In genomic region chr15:41689083-41689482, GRCh38 we compare ENCODE assay signal across 17 cellular contexts. TPM values are rescaled to one million over a fixed set of nuclear protein-coding genes. Genes with fewer than 3 reads are reported as not detected.
DNase-seq lines count a peak whose midpoint lies in the region; ATAC-seq and TF ChIP-seq lines count a peak whose summit lies in the region.
"Had no signal": no experiment of that assay in that cellular context is flagged by ENCODE, and none has a peak within 500 bp of the region (broad histone marks: within the 10 kb centered on the region; RNA-seq: fewer than 3 reads in every experiment).

No MANE protein-coding gene starts in this region.

- H3K4me3 ChIP-seq in mammary epithelial cell (replicated peaks in 1 of 3; ENCODE audit: insufficient read depth in 1 of 3, low read depth in 2 of 3, low read length in 3 of 3) (no peak overlapping the region), Panc1 (ENCODE audit: low read depth in 2 of 2, low read length in 2 of 2) (no peak overlapping the region), endodermal cell (ENCODE audit: low read length) (no peak overlapping the region)
- H3K4me3 ChIP-seq: SK-N-MC had no signal

- H3K4me3 Mint-ChIP-seq in MCF 10A (ENCODE audit: unreplicated experiment) (no peak overlapping the region), endodermal cell (no peak overlapping the region)
- H3K4me3 Mint-ChIP-seq in effector memory CD8-positive, alpha-beta T cell = peak overlapping the region in 1 of 2 donors; percentile 8

- ATAC-seq in Panc1 = no peak
- no peak for ATAC-seq in effector memory CD8-positive, alpha-beta T cell (replicated peaks)
- ATAC-seq in GM18907 (IDR thresholded peaks at IDR 0.05; ENCODE audit: unreplicated experiment) = no peak

- H4K20me1 ChIP-seq in mammary epithelial cell (ENCODE audit: insufficient read depth, low read length) = no peaks in the 10 kb centered on the region

- H3K9me3 Mint-ChIP-seq in MCF 10A (ENCODE audit: unreplicated experiment) = no peaks in the 10 kb centered on the region
- H3K9me3 Mint-ChIP-seq in effector memory CD8-positive, alpha-beta T cell = no peaks in the 10 kb centered on the region
- no peaks in the 10 kb centered on the region for H3K9me3 Mint-ChIP-seq in endodermal cell
- H3K9me3 Mint-ChIP-seq: IgD-negative memory B cell had no signal

- H3K79me2 ChIP-seq in mammary epithelial cell (ENCODE audit: insufficient read depth, low read length) = peaks cover 80% of the 10 kb centered on the region

- 100% methylated on average over 1 of the region's 1 CpG for WGBS in mammary epithelial cell (ENCODE audit: low coverage, missing lambda C conversion rate)
- WGBS in endodermal cell (ENCODE audit: insufficient coverage in 1 of 2, insufficient read length in 1 of 2), 2 experiments = 100% methylated on average over 1 of the region's 1 CpG

- H3K27me3 ChIP-seq in mammary epithelial cell (ENCODE audit: insufficient read depth, low read length) (no peaks in the 10 kb centered on the region), Panc1 (ENCODE audit: control insufficient read depth, insufficient read depth, low read length) (no peaks in the 10 kb centered on the region), endodermal cell (ENCODE audit: control insufficient read depth, insufficient read depth, low read length, poor library complexity, severe bottlenecking) (no peaks in the 10 kb centered on the region)

- H2AFZ ChIP-seq in mammary epithelial cell (ENCODE audit: low read depth, low read length) = no peak overlapping the region

- DNase-seq in MCF 10A (ENCODE audit: unreplicated experiment) = no peak
- DNase-seq in mammary epithelial cell = no peak
- no peak for DNase-seq in Panc1 (ENCODE audit: low read depth, low spot score)
- DNase-seq in effector memory CD8-positive, alpha-beta T cell = no peak
- DNase-seq in endodermal cell = no peak
- no peak for DNase-seq in hippocampal formation (lab: John Stamatoyannopoulos, UW)
- DNase-seq: C1 segment of cervical spinal cord, Caco-2, HCEC 1CT, NCI-H1092 treated with DMSO at 0.1 percent for 48 hours, NCI-H146, NCI-H2081, NCI-H2171 treated with DMSO at 0.1 percent for 48 hours, SHP77 had no signal

- BruUV-seq in MCF 10A (replicated peaks; lab: Mats Ljungman, UMichigan) (no TSS peak), mammary epithelial cell (replicated peaks; lab: Mats Ljungman, UMichigan) (no TSS peak), Panc1 (replicated peaks; lab: Mats Ljungman, UMichigan) (no TSS peak)

- H3K9me3 ChIP-seq in mammary epithelial cell (replicated peaks; ENCODE audit: insufficient read depth, low read length) (no peaks in the 10 kb centered on the region), Panc1 (ENCODE audit: control insufficient read depth, insufficient read depth, low read depth, low read length) (no peaks in the 10 kb centered on the region), endodermal cell (ENCODE audit: control insufficient read depth, low read length) (no peaks in the 10 kb centered on the region)
- H3K9me3 ChIP-seq: Caco-2 had no signal

- no peaks in the 10 kb centered on the region for H3K36me3 Mint-ChIP-seq in MCF 10A (ENCODE audit: insufficient read depth, unreplicated experiment)
- peaks cover 14% of the 10 kb centered on the region for H3K36me3 Mint-ChIP-seq in effector memory CD8-positive, alpha-beta T cell (ENCODE audit: insufficient read depth)
- peaks cover 5% of the 10 kb centered on the region for H3K36me3 Mint-ChIP-seq in endodermal cell (ENCODE audit: low read depth)

- no peaks in the 10 kb centered on the region for H3K4me1 ChIP-seq in mammary epithelial cell (ENCODE audit: insufficient read depth, low read length)
- peaks cover 39% of the 10 kb centered on the region for H3K4me1 ChIP-seq in Panc1 (ENCODE audit: control insufficient read depth, insufficient read depth, low read length)
- no peaks in the 10 kb centered on the region for H3K4me1 ChIP-seq in endodermal cell (ENCODE audit: control insufficient read depth, insufficient read depth, low read length)

- CTCF ChIA-PET in MCF 10A (lab: Yijun Ruan, JAX) = no interaction called here
- CTCF ChIA-PET in mammary epithelial cell (lab: Charles Lee; ENCODE audit: low non-redundant PET) = no interaction called here
- CTCF ChIA-PET in Panc1 (lab: Charles Lee) = interaction anchor here (0.6 kb wide), 1 partner anchor 15 kb away, joined by 6 read pairs; no protein-coding TSS in a partner anchor

- no peaks in the 10 kb centered on the region for H3K27me3 Mint-ChIP-seq in MCF 10A (ENCODE audit: insufficient read depth, unreplicated experiment)
- H3K27me3 Mint-ChIP-seq in effector memory CD8-positive, alpha-beta T cell = no peaks in the 10 kb centered on the region
- no peaks in the 10 kb centered on the region for H3K27me3 Mint-ChIP-seq in endodermal cell (ENCODE audit: insufficient read depth)
- H3K27me3 Mint-ChIP-seq: IgD-negative memory B cell had no signal

- H3K4me2 ChIP-seq in mammary epithelial cell (ENCODE audit: insufficient read depth, low read depth, low read length) = no peak overlapping the region

- no peak overlapping the region for H3K9ac ChIP-seq in mammary epithelial cell (ENCODE audit: insufficient read depth, low read length)
- H3K9ac ChIP-seq in endodermal cell (ENCODE audit: extremely low read depth, low read length, poor library complexity, severe bottlenecking) = no peak overlapping the region

- intact Hi-C loops in MCF 10A (cut with micrococcal nuclease) (no loop called here), mammary epithelial cell (cut with micrococcal nuclease) (no loop called here), Panc1 (cut with micrococcal nuclease; ENCODE audit: unreplicated experiment) (no loop called here)

- H3K4me1 Mint-ChIP-seq in MCF 10A (ENCODE audit: insufficient read depth, unreplicated experiment) (peaks cover 8% of the 10 kb centered on the region), endodermal cell (peaks cover 15% of the 10 kb centered on the region)
- H3K4me1 Mint-ChIP-seq in effector memory CD8-positive, alpha-beta T cell (ENCODE audit: low read depth in 2 of 2) = peaks cover 36 to 77% of the 10 kb centered on the region in 2 donors

- dilution Hi-C loops in mammary epithelial cell (cut with HindIII; ENCODE audit: low sequenced_read_pairs) = no loop called here

- H3K27ac ChIP-seq in mammary epithelial cell (ENCODE audit: insufficient read depth, low read depth, low read length) (no peak overlapping the region), Panc1 (ENCODE audit: low read length) (peak overlapping the region; percentile 46; the same call in 1 of the 2 replicates), endodermal cell (ENCODE audit: low read depth, low read length) (no peak overlapping the region)

- H3K27ac Mint-ChIP-seq in MCF 10A (ENCODE audit: low read depth, unreplicated experiment) (peak overlapping the region; percentile 43), endodermal cell (no peak overlapping the region)
- peak overlapping the region; percentile 26 to 39 for H3K27ac Mint-ChIP-seq in effector memory CD8-positive, alpha-beta T cell

- TF ChIP-seq CTCF in MCF 10A (IDR thresholded peaks at IDR 0.05; ENCODE audit: unreplicated experiment) = no peak
- no peak for TF ChIP-seq CTCF in mammary epithelial cell (conservative IDR thresholded peaks at IDR 0.05 in 1 of 2, IDR thresholded peaks at IDR 0.05 in 1 of 2; ENCODE audit: extremely low read depth in 1 of 2, insufficient read depth in 1 of 2, low read depth in 1 of 2, low read length in 2 of 2)
- no peak for TF ChIP-seq CTCF in Panc1 (IDR thresholded peaks at IDR 0.05)
- TF ChIP-seq CTCF in endodermal cell (conservative IDR thresholded peaks at IDR 0.05) = no peak

- in situ Hi-C loops in mammary epithelial cell (cut with MboI; ENCODE audit: low sequenced_read_pairs in 2 of 2) (no loop called here), Panc1 (cut with HindIII; ENCODE audit: low pct_unique_long_range_greater_than_20kb, low sequenced_read_pairs) (no loop called here)

- H3K36me3 ChIP-seq in mammary epithelial cell (ENCODE audit: insufficient read depth, low read length) (no peaks in the 10 kb centered on the region), Panc1 (ENCODE audit: control insufficient read depth, insufficient read depth, low read length) (no peaks in the 10 kb centered on the region), endodermal cell (ENCODE audit: control insufficient read depth, insufficient read depth, low read length) (no peaks in the 10 kb centered on the region)

- POLR2A ChIA-PET in MCF 10A (lab: Yijun Ruan, JAX) = interaction anchor here (0.6 kb wide), 1 partner anchor 224 kb away, joined by 3 read pairs; no protein-coding TSS in a partner anchor
- POLR2A ChIA-PET in Panc1 (lab: Charles Lee) = interaction anchor here (0.6 to 0.7 kb wide), 2 partner anchors 50 to 110 kb away, joined by 5 to 7 read pairs; no protein-coding TSS in a partner anchor

RNA-seq across cellular contexts. Expression of gene MGA, which starts 28.9 kb away (rescaled TPM):
- 15.9 and 17.5 TPM in 2 replicates for total RNA-seq in MCF 10A (2022)
- 10 to 100 TPM; 22.8 to 30.3 TPM for total RNA-seq in mammary epithelial cell
- polyA plus RNA-seq in mammary epithelial cell = 3.7 TPM
- 53.2 TPM for polyA minus RNA-seq in mammary epithelial cell
- 43.6 TPM for total RNA-seq in Panc1 (2021; ENCODE audit: unreplicated experiment)
- polyA plus RNA-seq in Panc1 (2012; ENCODE audit: insufficient read length) = 9.0 TPM
- total RNA-seq in endodermal cell = 10 to 100 TPM; 58.5 to 62.6 TPM
- polyA plus RNA-seq in endodermal cell (2013, experiment 1 of 2) = 20.4 TPM
- 22.2 TPM for polyA plus RNA-seq in endodermal cell (2013, experiment 2 of 2)
